17 cellular contexts compared by ENCODE assay signal in genomic region chr1:197470330-197470729, GRCh38.
A peak's percentile ranks its signal among the peaks of the same experiment; 100 is the strongest.
DNase-seq lines count a peak whose midpoint lies in the region; ATAC-seq and TF ChIP-seq lines count a peak whose summit lies in the region.
"Had no signal": no experiment of that assay in that cellular context is flagged by ENCODE, and none has a peak within 500 bp of the region (broad histone marks: within the 10 kb centered on the region; RNA-seq: fewer than 3 reads in every experiment).

No MANE protein-coding gene starts in this region.

- H3K36me3 ChIP-seq in BLaER1 = no peaks in the 10 kb centered on the region
- H3K36me3 ChIP-seq in Loucy (ENCODE audit: insufficient read depth, low read length) = no peaks in the 10 kb centered on the region
- no peaks in the 10 kb centered on the region for H3K36me3 ChIP-seq in mesendoderm (ENCODE audit: control insufficient read depth, insufficient read depth, low read length)
- no peaks in the 10 kb centered on the region for H3K36me3 ChIP-seq in CD8-positive, alpha-beta T cell (ENCODE audit: insufficient read depth, low read length)

- peak overlapping the region; percentile 47 for H2AFZ ChIP-seq in Loucy (ENCODE audit: low read length)

- H3K27ac ChIP-seq in BLaER1 (no peak overlapping the region), mesendoderm (ENCODE audit: low read depth, low read length) (no peak overlapping the region)
- no peak overlapping the region for H3K27ac ChIP-seq in CD8-positive, alpha-beta T cell (ENCODE audit: low read depth, low read length)

- peak overlapping the region; percentile 87 for H3K18ac ChIP-seq in mesendoderm (ENCODE audit: low read length)

- ATAC-seq in SK-N-SH treated with all-trans-retinoic acid at 6 μM for 48 hours = no peak
- no peak for ATAC-seq in omental fat pad (ENCODE audit: low FRiP score)
- ATAC-seq in GM21423 (IDR thresholded peaks at IDR 0.05; ENCODE audit: unreplicated experiment) = no peak
- ATAC-seq in CD8-positive, alpha-beta T cell = no peak
- ATAC-seq: GM12878 had no signal

- intact Hi-C loops in CD8-positive, alpha-beta T cell (cut with DNase I, micrococcal nuclease) = no loop called here

- WGBS in mesendoderm (ENCODE audit: extremely low coverage, insufficient coverage, low lambda C conversion rate) = no CpG with 5 or more reads among the region's 1 CpG

- H3K79me1 ChIP-seq in mesendoderm (ENCODE audit: low read length) = no peaks in the 10 kb centered on the region

- no peak overlapping the region for H4K5ac ChIP-seq in mesendoderm (ENCODE audit: low read length)

- no peaks in the 10 kb centered on the region for H3K9me3 Mint-ChIP-seq in CD8-positive, alpha-beta T cell
- H3K9me3 Mint-ChIP-seq: HFFc6 had no signal

- H3K4me3 ChIP-seq in BLaER1 (no peak overlapping the region), Loucy (ENCODE audit: low read length, poor library complexity, severe bottlenecking) (peak overlapping the region; percentile 15), mesendoderm (ENCODE audit: low read length) (no peak overlapping the region)
- H3K4me3 ChIP-seq in CD8-positive, alpha-beta T cell (ENCODE audit: low read depth, low read length) = no peak overlapping the region
- H3K4me3 ChIP-seq: GM12878 had no signal

- CTCF ChIA-PET in CD8-positive, alpha-beta T cell (lab: Charles Lee) = no interaction called here

- H3K36me3 Mint-ChIP-seq in CD8-positive, alpha-beta T cell = no peaks in the 10 kb centered on the region
- H3K36me3 Mint-ChIP-seq: CD4-positive, CD25-positive, alpha-beta regulatory T cell had no signal

- H2BK5ac ChIP-seq in mesendoderm (ENCODE audit: low read length) = no peak overlapping the region

- no peak overlapping the region for H3K56ac ChIP-seq in mesendoderm (ENCODE audit: low read length)

- no peaks in the 10 kb centered on the region for H3K9me2 ChIP-seq in Loucy (replicated peaks; ENCODE audit: low read depth, low read length)

- H2BK120ac ChIP-seq in mesendoderm (ENCODE audit: low read depth, low read length) = no peak overlapping the region

- peak overlapping the region; percentile 75 for H3K4ac ChIP-seq in mesendoderm (ENCODE audit: low read depth, low read length)

- H3K23ac ChIP-seq in mesendoderm (ENCODE audit: low read length) = no peak overlapping the region

- H3K27me3 ChIP-seq in BLaER1 (no peaks in the 10 kb centered on the region), Loucy (ENCODE audit: insufficient read depth, low read length, poor library complexity, severe bottlenecking) (no peaks in the 10 kb centered on the region), mesendoderm (ENCODE audit: insufficient read depth, low read length, poor library complexity) (no peaks in the 10 kb centered on the region)
- H3K27me3 ChIP-seq in CD8-positive, alpha-beta T cell (ENCODE audit: insufficient read depth, low read length) = no peaks in the 10 kb centered on the region

- H3F3A ChIP-seq in Loucy (ENCODE audit: low read depth) = peaks cover 3% of the 10 kb centered on the region; the same call in 1 of the 2 replicates

- no peak overlapping the region for H3K27ac Mint-ChIP-seq in CD8-positive, alpha-beta T cell
- H3K27ac Mint-ChIP-seq: CD4-positive, CD25-positive, alpha-beta regulatory T cell; HFFc6 had no signal

- DNase-seq in mesendoderm (no peak), omental fat pad (ENCODE audit: low spot score) (no peak), nucleus accumbens (lab: John Stamatoyannopoulos, UW) (no peak)
- DNase-seq in CD8-positive, alpha-beta T cell = no peak
- DNase-seq: ACHN; Calu3; CD4-positive, CD25-positive, alpha-beta regulatory T cell; DMS 273 treated with DMSO at 0.1 percent for 48 hours; DMS79; GOT3; HCEC 1CT; HFFc6 had no signal

- no peaks in the 10 kb centered on the region for H4K20me1 ChIP-seq in BLaER1
- H4K20me1 ChIP-seq in Loucy (ENCODE audit: insufficient read depth, low read length, poor library complexity, severe bottlenecking) = no peaks in the 10 kb centered on the region

- H3K4me1 Mint-ChIP-seq in CD8-positive, alpha-beta T cell (ENCODE audit: low read depth) = peaks cover 3% of the 10 kb centered on the region
- H3K4me1 Mint-ChIP-seq: CD4-positive, CD25-positive, alpha-beta regulatory T cell had no signal

- no peaks in the 10 kb centered on the region for H3K27me3 Mint-ChIP-seq in CD8-positive, alpha-beta T cell (ENCODE audit: low read depth)

- H3K4me1 ChIP-seq in BLaER1 = peaks cover 35% of the 10 kb centered on the region
- H3K4me1 ChIP-seq in Loucy (ENCODE audit: insufficient read depth, low read length, poor library complexity, severe bottlenecking) = peaks cover 59% of the 10 kb centered on the region
- H3K4me1 ChIP-seq in mesendoderm (ENCODE audit: control insufficient read depth, low read depth, low read length) = peaks cover 4% of the 10 kb centered on the region
- no peaks in the 10 kb centered on the region for H3K4me1 ChIP-seq in CD8-positive, alpha-beta T cell (ENCODE audit: insufficient read depth, low read length)

- H3K4me2 ChIP-seq in BLaER1 (peak overlapping the region; percentile 64), Loucy (ENCODE audit: low read depth, low read length, poor library complexity, severe bottlenecking) (peak overlapping the region; percentile 43), mesendoderm (ENCODE audit: low read length) (no peak overlapping the region)

- H3K4me3 Mint-ChIP-seq in CD8-positive, alpha-beta T cell = no peak overlapping the region
- H3K4me3 Mint-ChIP-seq: CD4-positive, CD25-positive, alpha-beta regulatory T cell; HFFc6 had no signal

- H3K9ac ChIP-seq in BLaER1 = no peak overlapping the region
- H3K9ac ChIP-seq in Loucy (ENCODE audit: low read depth, low read length, poor library complexity, severe bottlenecking) = no peak overlapping the region
- H3K9ac ChIP-seq in mesendoderm (ENCODE audit: low read length) = no peak overlapping the region

- no peaks in the 10 kb centered on the region for H3K9me3 ChIP-seq in BLaER1
- no peaks in the 10 kb centered on the region for H3K9me3 ChIP-seq in Loucy (ENCODE audit: insufficient read depth, low read depth, low read length)
- no peaks in the 10 kb centered on the region for H3K9me3 ChIP-seq in CD8-positive, alpha-beta T cell (ENCODE audit: low read length)

- no peak for TF ChIP-seq CTCF in Loucy (conservative IDR thresholded peaks at IDR 0.05; ENCODE audit: low read length)
- TF ChIP-seq CTCF in omental fat pad (IDR thresholded peaks at IDR 0.05) = no peak
- no peak for TF ChIP-seq CTCF in CD8-positive, alpha-beta T cell (IDR thresholded peaks at IDR 0.05)

- no peaks in the 10 kb centered on the region for H3K79me2 ChIP-seq in Loucy (ENCODE audit: insufficient read depth, low read length)
- H3K79me2 ChIP-seq in mesendoderm (ENCODE audit: control insufficient read depth, insufficient read depth, low read length) = no peaks in the 10 kb centered on the region

- no peak overlapping the region for H2AK5ac ChIP-seq in mesendoderm (ENCODE audit: low read length)

- POLR2A ChIA-PET in CD8-positive, alpha-beta T cell (lab: Charles Lee) = interaction anchor here (2.1 kb wide), 1 partner anchor 16 kb away, joined by 5 read pairs; no protein-coding TSS in a partner anchor

- H4K8ac ChIP-seq in mesendoderm (ENCODE audit: low read depth, low read length) = no peak overlapping the region

- no peak overlapping the region for H2BK15ac ChIP-seq in mesendoderm (replicated peaks; ENCODE audit: low read depth)

TF ChIP-seq in SK-N-SH treated with all-trans-retinoic acid at 6 μM for 48 hours, 23 proteins besides CTCF, POLR2A, EP300 and RAD21:
- peak; percentile 92; the same call in 1 of the 2 replicates for TF ChIP-seq TCF4 (CRISPR knock-in tag; IDR thresholded peaks at IDR 0.05; ENCODE audit: borderline replicate concordance)
- TF ChIP-seq CREB5 (CRISPR knock-in tag; IDR thresholded peaks at IDR 0.05; ENCODE audit: low read depth) = no peak
- TF ChIP-seq TSHZ2 (CRISPR knock-in tag; IDR thresholded peaks at IDR 0.05) = peak; percentile 41; the same call in 1 of the 2 replicates
- TF ChIP-seq ISL1 (CRISPR knock-in tag; IDR thresholded peaks at IDR 0.05) = no peak
